Comparison of ENCODE assay signal across 15 cellular contexts in genomic region chr4:70315928-70316327, GRCh38. TPM values are rescaled to one million over a fixed set of nuclear protein-coding genes. Genes with fewer than 3 reads are reported as not detected.
DNase-seq lines count a peak whose midpoint lies in the region; ATAC-seq and TF ChIP-seq lines count a peak whose summit lies in the region.
"Had no signal": no experiment of that assay in that cellular context is flagged by ENCODE, and none has a peak within 500 bp of the region (broad histone marks: within the 10 kb centered on the region; RNA-seq: fewer than 3 reads in every experiment).

No MANE protein-coding gene starts in this region.

- no peaks in the 10 kb centered on the region for H3K4me1 ChIP-seq in mesendoderm (ENCODE audit: control insufficient read depth, low read depth, low read length)
- H3K4me1 ChIP-seq: colonic mucosa, spleen, vagina had no signal

- no CpG with 5 or more reads among the region's 1 CpG for WGBS in mesendoderm (ENCODE audit: extremely low coverage, insufficient coverage, low lambda C conversion rate)

- H3K23ac ChIP-seq in mesendoderm (ENCODE audit: low read length): no peak overlapping the region

- H3K18ac ChIP-seq in mesendoderm (ENCODE audit: low read length): no peak overlapping the region

- no peaks in the 10 kb centered on the region for H3K36me3 ChIP-seq in mesendoderm (ENCODE audit: control insufficient read depth, insufficient read depth, low read length)
- H3K36me3 ChIP-seq: colonic mucosa, spleen, vagina had no signal

- H2BK120ac ChIP-seq in mesendoderm (ENCODE audit: low read depth, low read length): no peak overlapping the region

- no peak overlapping the region for H3K56ac ChIP-seq in mesendoderm (ENCODE audit: low read length)

- no peak for TF ChIP-seq CTCF in dorsolateral prefrontal cortex (IDR thresholded peaks at IDR 0.05 in 54 of 56, conservative IDR thresholded peaks at IDR 0.05 in 2 of 56; ENCODE audit: low read depth in 1 of 56, partially characterized antibody in 56 of 56)

- ATAC-seq in GM18867 (IDR thresholded peaks at IDR 0.05; ENCODE audit: unreplicated experiment): peak; percentile 93
- peak; percentile 65 for ATAC-seq in GM21619 (IDR thresholded peaks at IDR 0.05; ENCODE audit: unreplicated experiment)
- peak; percentile 49 for ATAC-seq in HG03460 (IDR thresholded peaks at IDR 0.05; ENCODE audit: unreplicated experiment)
- ATAC-seq in GM19035 (IDR thresholded peaks at IDR 0.05; ENCODE audit: unreplicated experiment): no peak

- H3K4me3 ChIP-seq in mesendoderm (ENCODE audit: low read length) (no peak overlapping the region), dorsolateral prefrontal cortex (no peak overlapping the region)
- H3K4me3 ChIP-seq: colonic mucosa, spleen, vagina had no signal

- no peak overlapping the region for H2AK5ac ChIP-seq in mesendoderm (ENCODE audit: low read length)

- no peaks in the 10 kb centered on the region for H3K79me1 ChIP-seq in mesendoderm (ENCODE audit: low read length)

- peak; percentile 7 for DNase-seq in mesendoderm
- DNase-seq in dorsolateral prefrontal cortex: no peak
- DNase-seq in GM19240 (ENCODE audit: insufficient read length, low spot score): no peak
- DNase-seq: activated CD4-positive, alpha-beta T cell treated with anti-CD3 and anti-CD28 coated beads, Interleukin-2, amount 50 U/mL, for 4 hours; activated naive CD4-positive, alpha-beta T cell treated with anti-CD3 and anti-CD28 coated beads, Interleukin-2, amount 10 ng/mL, durations not matched to agents 7 days and 5 days; colonic mucosa; NCI-H748 treated with DMSO at 0.1 percent for 48 hours; nephron progenitor cell; spleen; T-helper 1 cell had no signal

- no peaks in the 10 kb centered on the region for H3K27me3 ChIP-seq in mesendoderm (ENCODE audit: insufficient read depth, low read length, poor library complexity)
- no peaks in the 10 kb centered on the region for H3K27me3 ChIP-seq in dorsolateral prefrontal cortex
- H3K27me3 ChIP-seq: colonic mucosa, spleen, vagina had no signal

- intact Hi-C loops in dorsolateral prefrontal cortex (cut with DNase I): no loop called here

- H3K27ac ChIP-seq in mesendoderm (ENCODE audit: low read depth, low read length): no peak overlapping the region
- H3K27ac ChIP-seq in dorsolateral prefrontal cortex: no peak overlapping the region
- H3K27ac ChIP-seq: colonic mucosa, spleen, vagina had no signal

- no peak overlapping the region for H2BK15ac ChIP-seq in mesendoderm (replicated peaks; ENCODE audit: low read depth)

- no peak overlapping the region for H4K8ac ChIP-seq in mesendoderm (ENCODE audit: low read depth, low read length)

- no peak overlapping the region for H4K5ac ChIP-seq in mesendoderm (ENCODE audit: low read length)

- no peak overlapping the region for H3K9ac ChIP-seq in mesendoderm (ENCODE audit: low read length)

- no peak overlapping the region for H2BK5ac ChIP-seq in mesendoderm (ENCODE audit: low read length)

- H3K4ac ChIP-seq in mesendoderm (ENCODE audit: low read depth, low read length): no peak overlapping the region

- no peaks in the 10 kb centered on the region for H3K79me2 ChIP-seq in mesendoderm (ENCODE audit: control insufficient read depth, insufficient read depth, low read length)

- H3K4me2 ChIP-seq in mesendoderm (ENCODE audit: low read length): no peak overlapping the region

RNA-seq across cellular contexts. Expression of gene CABS1, which starts 18.9 kb away (rescaled TPM):
- polyA plus RNA-seq in mesendoderm (2013, experiment 1 of 2): not detected
- polyA plus RNA-seq in mesendoderm (2013, experiment 2 of 2): 0.03 TPM
- not detected for total RNA-seq in dorsolateral prefrontal cortex
- total RNA-seq: colonic mucosa, spleen, vagina had no signal
- polyA plus RNA-seq: spleen had no signal

RNA-seq across cellular contexts. Expression of gene SMR3A, which starts 44.6 kb away (rescaled TPM):
- polyA plus RNA-seq in mesendoderm (2013, experiment 1 of 2): not detected
- polyA plus RNA-seq in mesendoderm (2013, experiment 2 of 2): not detected
- total RNA-seq in dorsolateral prefrontal cortex: not detected
- total RNA-seq: colonic mucosa, spleen, vagina had no signal
- polyA plus RNA-seq: spleen had no signal
